ENCODE assay signal across 8 cellular contexts in genomic region chr15:75650908-75651809, GRCh38. TPM values are rescaled to one million over a fixed set of nuclear protein-coding genes. Genes with fewer than 3 reads are reported as not detected.
A peak's percentile ranks its signal among the peaks of the same experiment; 100 is the strongest.
DNase-seq lines count a peak whose midpoint lies in the region; ATAC-seq and TF ChIP-seq lines count a peak whose summit lies in the region.

No MANE protein-coding gene starts in this region.

- H3K4me1 ChIP-seq in GM23248 (ENCODE audit: insufficient read depth) (peaks cover 56% of the 10 kb centered on the region), gastroesophageal sphincter (peaks cover 2 to 86% (median 66%) of the 10 kb centered on the region in 3 donors), prostate gland (replicated peaks) (peaks cover 37% of the 10 kb centered on the region)

- TF ChIP-seq EP300 in gastroesophageal sphincter (IDR thresholded peaks at IDR 0.05): no peak

- no peak overlapping the region for H2AFZ ChIP-seq in GM23248

- H3K9ac ChIP-seq in GM23248: peak overlapping the region; percentile 96

- H3K9me2 ChIP-seq in GM23248 (ENCODE audit: insufficient read depth): no peaks in the 10 kb centered on the region

- H3K4me3 ChIP-seq in GM23248 (peak overlapping the region; percentile 85), gastroesophageal sphincter (peak overlapping the region; percentile 3 to 86), prostate gland (peak overlapping the region; percentile 12 to 16)

- H3F3A ChIP-seq in GM23248 (ENCODE audit: insufficient read depth): peaks cover 13% of the 10 kb centered on the region; the same call in 1 of the 2 replicates

- H3K4me2 ChIP-seq in GM23248 (ENCODE audit: unreplicated experiment): peak overlapping the region; percentile 89

- no peak for TF ChIP-seq POLR2A in gastroesophageal sphincter (IDR thresholded peaks at IDR 0.05)
- no peak for TF ChIP-seq POLR2A in prostate gland (IDR thresholded peaks at IDR 0.05)

- H4K20me1 ChIP-seq in GM23248 (ENCODE audit: insufficient read depth): no peaks in the 10 kb centered on the region; the same call in 1 of the 2 replicates

- intact Hi-C loops in prostate gland (cut with DNase I): no loop called here

- peaks cover 89% of the 10 kb centered on the region for H3K79me2 ChIP-seq in GM23248 (ENCODE audit: insufficient read depth)

- no peak for ATAC-seq in gastroesophageal sphincter

- in situ Hi-C loops in GM23248 (cut with MboI): no loop called here
- in situ Hi-C loops in GM13977 (cut with MboI; ENCODE audit: low pct_unique_long_range_greater_than_20kb, low sequenced_read_pairs, unreplicated experiment): no loop called here

- DNase-seq in GM23248: peak; percentile 57
- peak; percentile 41 for DNase-seq in UCSD-AML1 (lab: John Stamatoyannopoulos, UW; ENCODE audit: unreplicated experiment)
- no peak for DNase-seq in prostate gland (ENCODE audit: low spot score)
- DNase-seq in stimulated activated CD4-positive, alpha-beta T cell treated with anti-CD3 and anti-CD28 coated beads, Interleukin-2, amount 100 ng/mL, for 24 hours: no peak
- DNase-seq in GM13977 (ENCODE audit: low spot score): no peak
- DNase-seq in LoVo (ENCODE audit: low spot score): no peak
- DNase-seq in cerebellar nuclear complex (lab: John Stamatoyannopoulos, UW): no peak

- WGBS in GM23248 (ENCODE audit: low coverage in 1 of 2, low lambda C conversion rate in 2 of 2, missing lambda C conversion rate in 2 of 2), 2 experiments: 2 to 7% methylated on average over 9 of the region's 9 CpGs
- 31 to 49% methylated on average over 2 to 3 of the region's 9 CpGs for WGBS in gastroesophageal sphincter (ENCODE audit: low coverage in 1 of 2), 2 donors
- 39% methylated on average over 8 of the region's 9 CpGs for WGBS in prostate gland

- H3K27me3 ChIP-seq in GM23248 (replicated peaks; ENCODE audit: insufficient read depth) (no peaks in the 10 kb centered on the region), gastroesophageal sphincter (no peaks in the 10 kb centered on the region), prostate gland (replicated peaks; ENCODE audit: insufficient read depth) (no peaks in the 10 kb centered on the region)

- TF ChIP-seq CTCF in gastroesophageal sphincter (IDR thresholded peaks at IDR 0.05) (no peak), prostate gland (IDR thresholded peaks at IDR 0.05) (no peak), GM13977 (IDR thresholded peaks at IDR 0.05; ENCODE audit: extremely low read depth, insufficient read depth, missing control alignments) (no peak)

- H3K9me3 ChIP-seq in GM23248 (ENCODE audit: low read depth): no peaks in the 10 kb centered on the region
- no peaks in the 10 kb centered on the region for H3K9me3 ChIP-seq in gastroesophageal sphincter
- H3K9me3 ChIP-seq in prostate gland: no peaks in the 10 kb centered on the region

- H3K36me3 ChIP-seq in GM23248 (ENCODE audit: low read depth) (no peaks in the 10 kb centered on the region), gastroesophageal sphincter (peaks cover 0 to 30% of the 10 kb centered on the region in 2 donors), prostate gland (no peaks in the 10 kb centered on the region)

- H3K27ac ChIP-seq in GM23248 (peak overlapping the region; percentile 32), gastroesophageal sphincter (peak overlapping the region in 3 of 4 donors; percentile 65 to 97 (median 95)), prostate gland (peak overlapping the region; percentile 33 to 41)

RNA-seq across cellular contexts. Expression of gene SNX33, which starts 3.4 kb away (rescaled TPM):
- 22.9 and 28.7 TPM in 2 replicates for total RNA-seq in GM23248 (2014; rRNA removed; shearing (Covaris generic))
- 13.0 and 13.1 TPM in 2 replicates for polyA plus RNA-seq in GM23248 (2016; fragmentation: Nextera tagmentation; extraction: Ambion mirVana)
- total RNA-seq in gastroesophageal sphincter (10 to 100 TPM; 32.8 to 51.5 (median 41.2) TPM), prostate gland (10 to 100 TPM; 23.6 to 25.6 TPM)

RNA-seq across cellular contexts. Expression of gene IMP3, which starts 11.1 kb away (rescaled TPM):
- 138 and 154 TPM in 2 replicates for total RNA-seq in GM23248 (2014; rRNA removed; shearing (Covaris generic))
- 103 and 105 TPM in 2 replicates for polyA plus RNA-seq in GM23248 (2016; fragmentation: Nextera tagmentation; extraction: Ambion mirVana)
- 10 to 100 TPM; 72.8 to 94.9 (median 85.5) TPM for total RNA-seq in gastroesophageal sphincter
- 100 to 1,000 TPM; 125 to 277 TPM for total RNA-seq in prostate gland

RNA-seq across cellular contexts. Expression of gene SNUPN, which starts 25.6 kb away (rescaled TPM):
- 31.9 and 33.5 TPM in 2 replicates for total RNA-seq in GM23248 (2014; rRNA removed; shearing (Covaris generic))
- 38.0 and 41.5 TPM in 2 replicates for polyA plus RNA-seq in GM23248 (2016; fragmentation: Nextera tagmentation; extraction: Ambion mirVana)
- total RNA-seq in gastroesophageal sphincter (10 to 100 TPM; 18.6 to 27.3 (median 21.0) TPM), prostate gland (10 to 100 TPM; 17.7 to 21.6 TPM)

Comparison
In these comparisons a context has a peak if more than half of its experiments do, and no peak if none do; other contexts are left out.
1. DNase-seq: peak in GM23248 (single experiment) and UCSD-AML1 (single experiment); none in prostate gland (single experiment), stimulated activated CD4-positive, alpha-beta T cell treated with anti-CD3 and anti-CD28 coated beads, Interleukin-2, amount 100 ng/mL, for 24 hours (0 of 2), GM13977 (single experiment), LoVo (single experiment) and cerebellar nuclear complex (0 of 2).
2. H3K27ac ChIP-seq: peak in every context shown above with its lines; median percentile 95 in gastroesophageal sphincter; 37 in prostate gland; 32 in GM23248.
3. H3K4me3 ChIP-seq: peak in every context shown above with its lines; median percentile 85 in GM23248; 44 in gastroesophageal sphincter; 14 in prostate gland.